Comparison of ENCODE assay signal across 19 cellular contexts in genomic region chr12:131793623-131794022, GRCh38. TPM values are rescaled to one million over a fixed set of nuclear protein-coding genes. Genes with fewer than 3 reads are reported as not detected.
DNase-seq lines count a peak whose midpoint lies in the region; TF ChIP-seq lines count a peak whose summit lies in the region.
"Had no signal": no experiment of that assay in that cellular context is flagged by ENCODE, and none has a peak within 500 bp of the region (broad histone marks: within the 10 kb centered on the region; RNA-seq: fewer than 3 reads in every experiment).

No MANE protein-coding gene starts in this region.

- no peak overlapping the region for H3K4me3 ChIP-seq in AG10803 (ENCODE audit: low read length)
- H3K4me3 ChIP-seq in endodermal cell (ENCODE audit: low read length), result no peak overlapping the region
- H3K4me3 ChIP-seq in SJCRH30, result no peak overlapping the region
- H3K4me3 ChIP-seq: heart right ventricle, ovary, upper lobe of right lung had no signal

- H3K27me3 ChIP-seq in endodermal cell (ENCODE audit: control insufficient read depth, insufficient read depth, low read length, poor library complexity, severe bottlenecking), result no peaks in the 10 kb centered on the region
- H3K27me3 ChIP-seq in SJCRH30, result no peaks in the 10 kb centered on the region
- H3K27me3 ChIP-seq: heart right ventricle, ovary, upper lobe of right lung had no signal

- H3K36me3 ChIP-seq in endodermal cell (ENCODE audit: control insufficient read depth, insufficient read depth, low read length), result peaks cover 50% of the 10 kb centered on the region
- peaks cover 20% of the 10 kb centered on the region for H3K36me3 ChIP-seq in SJCRH30
- H3K36me3 ChIP-seq: ovary had no signal

- peaks cover 71% of the 10 kb centered on the region for H3K36me3 Mint-ChIP-seq in endodermal cell (ENCODE audit: low read depth)

- no peaks in the 10 kb centered on the region for H3K27me3 Mint-ChIP-seq in endodermal cell (ENCODE audit: insufficient read depth)
- H3K27me3 Mint-ChIP-seq: activated CD4-positive, alpha-beta T cell treated with anti-CD3 and anti-CD28 coated beads, Interleukin-2, amount 10 ng/mL, durations not matched to agents 7 days and 5 days; stimulated activated memory B cell treated with anti-CD40 and anti-IgM and Interleukin-4, amounts not matched to agents 10 μg/mL and 1 μg/mL and 100 μg/mL, for 72 hours had no signal

- H3K27ac Mint-ChIP-seq in endodermal cell, result peak overlapping the region; percentile 26
- H3K27ac Mint-ChIP-seq: stimulated activated memory B cell treated with anti-CD40 and anti-IgM and Interleukin-4, amounts not matched to agents 10 μg/mL and 1 μg/mL and 100 μg/mL, for 72 hours had no signal

- H3K9ac ChIP-seq in endodermal cell (ENCODE audit: extremely low read depth, low read length, poor library complexity, severe bottlenecking), result no peak overlapping the region

- H3K4me3 Mint-ChIP-seq in endodermal cell, result no peak overlapping the region
- H3K4me3 Mint-ChIP-seq: activated CD4-positive, alpha-beta T cell treated with anti-CD3 and anti-CD28 coated beads, Interleukin-2, amount 10 ng/mL, durations not matched to agents 7 days and 5 days; stimulated activated memory B cell treated with anti-CD40 and anti-IgM and Interleukin-4, amounts not matched to agents 10 μg/mL and 1 μg/mL and 100 μg/mL, for 72 hours had no signal

- WGBS in endodermal cell (ENCODE audit: insufficient coverage in 1 of 2, insufficient read length in 1 of 2), 2 experiments, result 85 to 87% methylated on average over 13 to 15 of the region's 15 CpGs

- DNase-seq in AG10803 (ENCODE audit: low read depth), result peak; percentile 59
- peak; percentile 92 for DNase-seq in RPMI7951 (ENCODE audit: low read depth)
- DNase-seq in endodermal cell, result no peak
- DNase-seq in myocyte (ENCODE audit: low read depth), result peak; percentile 35
- DNase-seq in NCI-H2227 treated with DMSO at 0.1 percent for 48 hours (lab: John Stamatoyannopoulos, UW), result no peak
- no peak for DNase-seq in SJCRH30
- no peak for DNase-seq in OCI-M1 (lab: John Stamatoyannopoulos, UW)
- no peak for DNase-seq in NOMO-1 treated with DMSO at 0.1 percent for 48 hours (lab: John Stamatoyannopoulos, UW; ENCODE audit: unreplicated experiment)
- DNase-seq: ACHN; activated CD4-positive, alpha-beta T cell treated with anti-CD3 and anti-CD28 coated beads, Interleukin-2, amount 10 ng/mL, durations not matched to agents 7 days and 5 days; heart right ventricle; KBM-7; NCI-H1417 treated with DMSO at 0.1 percent for 48 hours; ovary; SIG-M5; T1000; upper lobe of right lung had no signal

- peaks cover 4% of the 10 kb centered on the region for H3K4me1 ChIP-seq in endodermal cell (ENCODE audit: control insufficient read depth, insufficient read depth, low read length)
- no peaks in the 10 kb centered on the region for H3K4me1 ChIP-seq in SJCRH30
- H3K4me1 ChIP-seq: heart right ventricle had no signal

- H3K4me1 Mint-ChIP-seq in endodermal cell, result peaks cover 6% of the 10 kb centered on the region
- H3K4me1 Mint-ChIP-seq: activated CD4-positive, alpha-beta T cell treated with anti-CD3 and anti-CD28 coated beads, Interleukin-2, amount 10 ng/mL, durations not matched to agents 7 days and 5 days had no signal

- peaks cover 6% of the 10 kb centered on the region for H3K9me3 Mint-ChIP-seq in endodermal cell
- H3K9me3 Mint-ChIP-seq: activated CD4-positive, alpha-beta T cell treated with anti-CD3 and anti-CD28 coated beads, Interleukin-2, amount 10 ng/mL, durations not matched to agents 7 days and 5 days; activated naive CD4-positive, alpha-beta T cell treated with anti-CD3 and anti-CD28 coated beads, Interleukin-2, amount 50 U/mL, for 72 hours had no signal

- no peaks in the 10 kb centered on the region for H3K9me3 ChIP-seq in endodermal cell (ENCODE audit: control insufficient read depth, low read length)
- H3K9me3 ChIP-seq in SJCRH30 (replicated peaks), result no peaks in the 10 kb centered on the region
- H3K9me3 ChIP-seq: heart right ventricle, ovary, upper lobe of right lung had no signal

- TF ChIP-seq CTCF in AG10803 (conservative IDR thresholded peaks at IDR 0.05; ENCODE audit: low read length) (no peak), endodermal cell (conservative IDR thresholded peaks at IDR 0.05) (no peak)

- H3K27ac ChIP-seq in endodermal cell (ENCODE audit: low read depth, low read length) (no peak overlapping the region), SJCRH30 (no peak overlapping the region)
- H3K27ac ChIP-seq: heart right ventricle, ovary, upper lobe of right lung had no signal

RNA-seq across cellular contexts. Expression of gene MMP17, which starts 34.6 kb away (rescaled TPM):
- total RNA-seq in RPMI7951 (2014; rRNA removed; shearing (Covaris generic)), result 48.7 and 50.9 TPM in 2 replicates
- 10 to 100 TPM; 10.9 to 12.0 TPM for total RNA-seq in endodermal cell
- polyA plus RNA-seq in endodermal cell (2013, experiment 1 of 2), result 22.2 TPM
- polyA plus RNA-seq in endodermal cell (2013, experiment 2 of 2), result 19.9 TPM
- total RNA-seq in myocyte, result 15.5 and 40.1 TPM in 2 replicates
- polyA plus RNA-seq in myocyte (2012), result 12.8 TPM
- 0.68 and 2.3 TPM in 2 replicates for total RNA-seq in SJCRH30 (2014; rRNA removed; shearing (Covaris generic))
- total RNA-seq: activated naive CD4-positive, alpha-beta T cell treated with anti-CD3 and anti-CD28 coated beads, Interleukin-2, amount 50 U/mL, for 72 hours had no signal

Comparison
In these comparisons a context has a peak if more than half of its experiments do, and no peak if none do; other contexts are left out.
1. DNase-seq: peak in AG10803 (single experiment), RPMI7951 (single experiment) and myocyte (single experiment); none in endodermal cell (single experiment), NCI-H2227 treated with DMSO at 0.1 percent for 48 hours (single experiment), SJCRH30 (0 of 2), OCI-M1 (single experiment) and NOMO-1 treated with DMSO at 0.1 percent for 48 hours (single experiment).